ENCODE assay signal across 14 cellular contexts in the genomic region with DNA sequence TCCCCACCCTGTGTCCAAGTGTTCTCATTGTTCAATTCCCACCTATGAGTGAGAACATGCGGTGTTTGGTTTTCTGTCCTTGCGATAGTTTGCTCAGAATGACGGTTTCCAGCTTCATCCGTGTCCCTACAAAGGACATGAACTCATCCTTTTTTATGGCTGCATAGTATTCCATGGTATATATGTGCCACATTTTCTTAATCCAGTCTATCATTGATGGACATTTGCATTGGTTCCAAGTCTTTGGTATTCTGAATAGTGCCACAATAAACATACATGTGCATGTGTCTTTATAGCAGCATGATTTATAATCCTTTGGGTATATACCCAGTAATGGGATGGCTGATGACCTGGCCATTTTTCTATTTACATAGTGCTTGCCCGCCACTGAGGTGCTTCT. TPM values are rescaled to one million over a fixed set of nuclear protein-coding genes. Genes with fewer than 3 reads are reported as not detected.
A peak's percentile ranks its signal among the peaks of the same experiment; 100 is the strongest.
DNase-seq lines count a peak whose midpoint lies in the region; ATAC-seq and TF ChIP-seq lines count a peak whose summit lies in the region.
"Not testable (repeated sequence)": the region's sequence is repeated elsewhere in the genome, so short reads cannot be mapped to it uniquely, and the experiment has no call there.
"Had no signal": no experiment of that assay in that cellular context is flagged by ENCODE, and none has a peak within 500 bp of the region (broad histone marks: within the 10 kb centered on the region; RNA-seq: fewer than 3 reads in every experiment).

No MANE protein-coding gene starts in this region.

- not testable (repeated sequence) for H3K9me3 ChIP-seq in HEK293 (ENCODE audit: control insufficient read depth, insufficient read depth, low read depth, low read length); SK-N-SH; right atrium auricular region

- CTCF ChIA-PET in HEK293 (lab: Yijun Ruan, JAX) (interaction anchor here (0.6 kb wide), 1 partner anchor 15 kb away, joined by 3 read pairs; no protein-coding TSS in a partner anchor), SK-N-SH (lab: Yijun Ruan, JAX) (interaction anchor here (2.1 kb wide), 1 partner anchor 112 kb away, joined by 7 read pairs; no protein-coding TSS in a partner anchor)

- not testable (repeated sequence) for TF ChIP-seq RAD21 in SK-N-SH (IDR thresholded peaks at IDR 0.05; ENCODE audit: low read length)

- peak overlapping the region; percentile 96 for H3K27ac Mint-ChIP-seq in activated T-cell treated with anti-CD3 and anti-CD28 coated beads, Interleukin-2, amount 50 U/mL, for 72 hours
- peak overlapping the region; percentile 99 for H3K27ac Mint-ChIP-seq in chondrocyte (ENCODE audit: unreplicated experiment)
- peak overlapping the region; percentile 97 to 99 for H3K27ac Mint-ChIP-seq in natural killer cell treated with Interleukin-12 subunit alpha and Interleukin-12 subunit beta and Interleukin-15 and Interleukin-18, amount 100 ng/mL, for 72 hours

- not testable (repeated sequence) for H3K9ac ChIP-seq in SK-N-SH

- H3K9me2 ChIP-seq in SK-N-SH = not testable (repeated sequence)

- peak overlapping the region; percentile 91 for H2AFZ ChIP-seq in SK-N-SH (ENCODE audit: low read depth)

- not testable (repeated sequence) for H3K27me3 Mint-ChIP-seq in activated T-cell treated with anti-CD3 and anti-CD28 coated beads, Interleukin-2, amount 50 U/mL, for 72 hours (ENCODE audit: low read depth); chondrocyte (ENCODE audit: low read depth); natural killer cell treated with Interleukin-12 subunit alpha and Interleukin-12 subunit beta and Interleukin-15 and Interleukin-18, amount 100 ng/mL, for 72 hours

- H3K4me1 Mint-ChIP-seq in activated T-cell treated with anti-CD3 and anti-CD28 coated beads, Interleukin-2, amount 50 U/mL, for 72 hours (ENCODE audit: low read depth) = peaks cover 41% of the 10 kb centered on the region
- peaks cover 44% of the 10 kb centered on the region for H3K4me1 Mint-ChIP-seq in chondrocyte (ENCODE audit: low read depth)
- H3K4me1 Mint-ChIP-seq in natural killer cell treated with Interleukin-12 subunit alpha and Interleukin-12 subunit beta and Interleukin-15 and Interleukin-18, amount 100 ng/mL, for 72 hours (ENCODE audit: low read depth in 2 of 2) = peaks cover 30 to 42% of the 10 kb centered on the region in 2 donors

- H3F3A ChIP-seq in SK-N-SH (replicated peaks; ENCODE audit: insufficient read depth) = not testable (repeated sequence)

- ATAC-seq in activated T-cell treated with anti-CD3 and anti-CD28 coated beads, Interleukin-2, amount 50 U/mL, for 72 hours (replicated peaks in 1 of 2); natural killer cell treated with Interleukin-12 subunit alpha and Interleukin-12 subunit beta and Interleukin-15 and Interleukin-18, amount 100 ng/mL, for 72 hours: not testable (repeated sequence)

- not testable (repeated sequence) for H3K4me1 ChIP-seq in HEK293 (ENCODE audit: control insufficient read depth, insufficient read depth, low read length)
- H3K4me1 ChIP-seq in SK-N-SH (ENCODE audit: control insufficient read depth in 1 of 2, insufficient read depth in 2 of 2, low read depth in 1 of 2, low read length in 1 of 2) (peaks cover 9 to 12% of the 10 kb centered on the region in 2 experiments; a peak in 3 of 4 replicates), right atrium auricular region (peaks cover 0 to 28% of the 10 kb centered on the region in 2 donors)

- not testable (repeated sequence) for H3K4me3 ChIP-seq in HEK293 (ENCODE audit: low read depth, low read length)
- H3K4me3 ChIP-seq in SK-N-SH (ENCODE audit: low read depth in 2 of 2, low read length in 1 of 2) (peak overlapping the region; percentile 79 to 97; a peak in 3 of 4 replicates), right atrium auricular region (peak overlapping the region in 1 of 2 donors; percentile 94), skin epidermis (peak overlapping the region in 2 of 7 experiments; percentile 79 to 98)

- POLR2A ChIA-PET in HEK293 (lab: Yijun Ruan, JAX); SK-N-SH (lab: Yijun Ruan, JAX): not testable (repeated sequence)

- TF ChIP-seq EP300 in SK-N-SH (IDR thresholded peaks at IDR 0.05; ENCODE audit: borderline replicate concordance in 1 of 2, low read depth in 1 of 2, low read length in 1 of 2) = not testable (repeated sequence)

- peak overlapping the region; percentile 78 for H3K4me2 ChIP-seq in SK-N-SH

- H3K27ac ChIP-seq in 22Rv1 = peak overlapping the region; percentile 75
- H3K27ac ChIP-seq in HEK293 (ENCODE audit: extremely low read depth, low read depth, low read length) = not testable (repeated sequence)
- peak overlapping the region in 1 of 2 experiments; percentile 86; a peak in 1 of 4 replicates for H3K27ac ChIP-seq in SK-N-SH (ENCODE audit: low read depth in 2 of 2, low read length in 1 of 2)
- H3K27ac ChIP-seq in right atrium auricular region = peak overlapping the region; percentile 95 to 97
- H3K27ac ChIP-seq in skin epidermis = peak overlapping the region in 15 of 21 experiments; percentile 43 to 100 (median 97)

- not testable (repeated sequence) for DNase-seq in SK-N-SH; activated T-cell treated with anti-CD3 and anti-CD28 coated beads, Interleukin-2, amount 50 U/mL, for 72 hours; chondrocyte (ENCODE audit: low spot score); right atrium auricular region (ENCODE audit: low spot score); natural killer cell treated with Interleukin-12 subunit alpha and Interleukin-12 subunit beta and Interleukin-15 and Interleukin-18, amount 100 ng/mL, for 72 hours (ENCODE audit: low spot score)

- not testable (repeated sequence) for TF ChIP-seq CTCF in 22Rv1 (IDR thresholded peaks at IDR 0.05); HEK293 (tag by site-specific recombination; IDR thresholded peaks at IDR 0.05); SK-N-SH (IDR thresholded peaks at IDR 0.05); chondrocyte (IDR thresholded peaks at IDR 0.05); right atrium auricular region (IDR thresholded peaks at IDR 0.05)

- not testable (repeated sequence) for H3K36me3 ChIP-seq in HEK293 (ENCODE audit: control insufficient read depth in 2 of 2, insufficient read depth in 1 of 2, low read length in 2 of 2); SK-N-SH (replicated peaks in 1 of 2; ENCODE audit: control insufficient read depth in 1 of 2, insufficient read depth in 2 of 2, low read length in 1 of 2); right atrium auricular region

- H3K4me3 Mint-ChIP-seq in activated T-cell treated with anti-CD3 and anti-CD28 coated beads, Interleukin-2, amount 50 U/mL, for 72 hours = peak overlapping the region; percentile 90 to 97
- peak overlapping the region; percentile 84 for H3K4me3 Mint-ChIP-seq in chondrocyte (ENCODE audit: unreplicated experiment)
- peak overlapping the region; percentile 97 for H3K4me3 Mint-ChIP-seq in natural killer cell treated with Interleukin-12 subunit alpha and Interleukin-12 subunit beta and Interleukin-15 and Interleukin-18, amount 100 ng/mL, for 72 hours

- peaks cover 0 to 16% of the 10 kb centered on the region in 2 donors for H3K36me3 Mint-ChIP-seq in activated T-cell treated with anti-CD3 and anti-CD28 coated beads, Interleukin-2, amount 50 U/mL, for 72 hours (ENCODE audit: insufficient read depth in 2 of 2)
- not testable (repeated sequence) for H3K36me3 Mint-ChIP-seq in chondrocyte (ENCODE audit: low read depth); natural killer cell treated with Interleukin-12 subunit alpha and Interleukin-12 subunit beta and Interleukin-15 and Interleukin-18, amount 100 ng/mL, for 72 hours

- not testable (repeated sequence) for H4K20me1 ChIP-seq in SK-N-SH (ENCODE audit: insufficient read depth)

- not testable (repeated sequence) for H3K27me3 ChIP-seq in SK-N-SH (ENCODE audit: insufficient read depth); right atrium auricular region

- 63% methylated on average over 5 of the region's 5 CpGs for WGBS in SK-N-SH (ENCODE audit: low lambda C conversion rate)

- H3K79me2 ChIP-seq in SK-N-SH (ENCODE audit: insufficient read depth) = peaks cover 42% of the 10 kb centered on the region

- H3K9me3 Mint-ChIP-seq in activated T-cell treated with anti-CD3 and anti-CD28 coated beads, Interleukin-2, amount 50 U/mL, for 72 hours; chondrocyte (ENCODE audit: low read depth); natural killer cell treated with Interleukin-12 subunit alpha and Interleukin-12 subunit beta and Interleukin-15 and Interleukin-18, amount 100 ng/mL, for 72 hours: not testable (repeated sequence)

RNA-seq across cellular contexts. Expression of gene CHURC1, which starts 0.8 kb away (rescaled TPM):
- 66.8 and 74.8 TPM in 2 replicates for polyA plus RNA-seq in SK-N-SH (2012; rRNA removed)
- 90.1 and 147 TPM in 2 replicates for polyA plus RNA-seq in SK-N-SH (2012; cell fraction: cytosol; rRNA removed)
- 30.3 and 44.6 TPM in 2 replicates for polyA plus RNA-seq in SK-N-SH (2012; cell fraction: nucleus; rRNA removed)
- total RNA-seq in activated T-cell treated with anti-CD3 and anti-CD28 coated beads, Interleukin-2, amount 50 U/mL, for 72 hours = 10 to 100 TPM; 36.5 to 38.1 TPM
- 46.9 to 52.8 TPM (median 48.7 TPM) in 3 replicates for total RNA-seq in chondrocyte
- 100 to 1,000 TPM in 1 of 2 donors, 10 to 100 TPM in 1; 70.9 to 102 TPM for total RNA-seq in right atrium auricular region
- total RNA-seq in natural killer cell treated with Interleukin-12 subunit alpha and Interleukin-12 subunit beta and Interleukin-15 and Interleukin-18, amount 100 ng/mL, for 72 hours = 10 to 100 TPM; 27.8 to 38.6 TPM

RNA-seq across cellular contexts. Expression of gene GPX2, which starts 29.1 kb away (rescaled TPM):
- polyA plus RNA-seq in SK-N-SH (2012; rRNA removed) = not detected in 2 replicates
- not detected in 2 replicates for polyA plus RNA-seq in SK-N-SH (2012; cell fraction: cytosol; rRNA removed)
- not detected in 2 replicates for polyA plus RNA-seq in SK-N-SH (2012; cell fraction: nucleus; rRNA removed)
- not detected for total RNA-seq in activated T-cell treated with anti-CD3 and anti-CD28 coated beads, Interleukin-2, amount 50 U/mL, for 72 hours
- total RNA-seq in chondrocyte (not detected in 3 replicates), right atrium auricular region (not detected)
- total RNA-seq in natural killer cell treated with Interleukin-12 subunit alpha and Interleukin-12 subunit beta and Interleukin-15 and Interleukin-18, amount 100 ng/mL, for 72 hours = not detected
- total RNA-seq: cardiac muscle cell, IMR-90, left cardiac atrium, occipital lobe, Right ventricle myocardium inferior, temporal lobe had no signal
- polyA plus RNA-seq: cardiac muscle cell, IMR-90 had no signal

RNA-seq across cellular contexts. Expression of gene SPTB, which starts 33.8 kb away (rescaled TPM):
- polyA plus RNA-seq in SK-N-SH (2012; rRNA removed) = 0.15 and 0.24 TPM in 2 replicates
- polyA plus RNA-seq in SK-N-SH (2012; cell fraction: cytosol; rRNA removed) = 0.08 TPM in 2 replicates
- 0.31 and 0.53 TPM in 2 replicates for polyA plus RNA-seq in SK-N-SH (2012; cell fraction: nucleus; rRNA removed)
- total RNA-seq in activated T-cell treated with anti-CD3 and anti-CD28 coated beads, Interleukin-2, amount 50 U/mL, for 72 hours = under 1 TPM; 0.23 to 0.70 TPM
- total RNA-seq in chondrocyte (1.5 to 7.2 TPM (median 6.6 TPM) in 3 replicates), right atrium auricular region (100 to 1,000 TPM in 1 of 2 donors, 10 to 100 TPM in 1; 84.4 to 102 TPM)
- under 1 TPM; 0.07 to 0.14 TPM for total RNA-seq in natural killer cell treated with Interleukin-12 subunit alpha and Interleukin-12 subunit beta and Interleukin-15 and Interleukin-18, amount 100 ng/mL, for 72 hours

RNA-seq across cellular contexts. Expression of gene RAB15, which starts 58.7 kb away (rescaled TPM):
- 14.2 and 14.8 TPM in 2 replicates for polyA plus RNA-seq in SK-N-SH (2012; rRNA removed)
- polyA plus RNA-seq in SK-N-SH (2012; cell fraction: cytosol; rRNA removed) = 10.6 and 12.3 TPM in 2 replicates
- polyA plus RNA-seq in SK-N-SH (2012; cell fraction: nucleus; rRNA removed) = 31.4 and 35.1 TPM in 2 replicates
- total RNA-seq in activated T-cell treated with anti-CD3 and anti-CD28 coated beads, Interleukin-2, amount 50 U/mL, for 72 hours = 1 to 10 TPM; 4.4 to 6.0 TPM
- total RNA-seq in chondrocyte = 60.9 to 98.4 TPM (median 92.3 TPM) in 3 replicates
- total RNA-seq in right atrium auricular region = 10 to 100 TPM in 1 of 2 donors, 1 to 10 TPM in 1; 9.8 to 69.0 TPM
- 1 to 10 TPM; 1.8 to 2.1 TPM for total RNA-seq in natural killer cell treated with Interleukin-12 subunit alpha and Interleukin-12 subunit beta and Interleukin-15 and Interleukin-18, amount 100 ng/mL, for 72 hours

Comparison
In these comparisons a context has a peak if more than half of its experiments do, and no peak if none do; other contexts are left out.
1. RNA of gene SPTB, which starts 33.8 kb away (total RNA-seq): 84.4 to 102 TPM in right atrium auricular region; 1.5 to 7.2 TPM in chondrocyte, 0.23 to 0.70 TPM in activated T-cell treated with anti-CD3 and anti-CD28 coated beads, Interleukin-2, amount 50 U/mL, for 72 hours and 0.07 to 0.14 TPM in natural killer cell treated with Interleukin-12 subunit alpha and Interleukin-12 subunit beta and Interleukin-15 and Interleukin-18, amount 100 ng/mL, for 72 hours; every median in the first group is over 10 times any median in the second.
2. Peak in every context shown above with its lines, with median percentiles within 50 percentile points of each other: H3K27ac Mint-ChIP-seq and H3K4me3 Mint-ChIP-seq.